Comparison of ENCODE assay signal across 9 cellular contexts in the genomic region with DNA sequence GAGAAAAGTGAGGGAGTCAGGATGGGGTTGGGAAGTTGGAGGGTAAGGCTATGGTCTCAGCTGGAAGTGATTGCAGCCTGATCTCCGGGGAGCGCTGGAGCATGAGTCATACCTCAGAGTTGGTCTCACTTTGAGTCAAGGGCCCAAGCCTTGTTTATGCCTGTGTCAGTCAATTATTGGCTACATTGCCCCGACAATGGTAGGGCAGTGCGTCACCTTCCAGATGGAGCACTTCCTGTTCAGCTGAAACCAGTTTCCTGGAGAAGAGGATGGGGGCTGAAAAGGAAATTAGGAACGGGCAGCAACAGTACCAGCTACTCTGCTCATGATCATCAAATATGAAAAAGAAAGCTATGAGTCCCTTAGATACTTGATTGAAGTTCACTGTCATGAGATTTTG.
DNase-seq lines count a peak whose midpoint lies in the region; ATAC-seq and TF ChIP-seq lines count a peak whose summit lies in the region.
"Had no signal": no experiment of that assay in that cellular context is flagged by ENCODE, and none has a peak within 500 bp of the region (broad histone marks: within the 10 kb centered on the region; RNA-seq: fewer than 3 reads in every experiment).

No MANE protein-coding gene starts in this region.

- TF ChIP-seq CTCF in NB4 (IDR thresholded peaks at IDR 0.05; ENCODE audit: low read depth, low read length): no peak
- no peak for TF ChIP-seq CTCF in gastroesophageal sphincter (IDR thresholded peaks at IDR 0.05)

- H3K9ac ChIP-seq in Karpas-422 (ENCODE audit: low read length): no peak overlapping the region

- WGBS in gastroesophageal sphincter (ENCODE audit: low coverage in 1 of 2), 2 donors: 25 to 33% methylated on average over 4 to 5 of the region's 5 CpGs

- no peak for TF ChIP-seq POLR2A in NB4 (IDR thresholded peaks at IDR 0.05; ENCODE audit: extremely low read depth, insufficient read length)
- no peak for TF ChIP-seq POLR2A in gastroesophageal sphincter (IDR thresholded peaks at IDR 0.05)

- TF ChIP-seq EP300 in gastroesophageal sphincter (IDR thresholded peaks at IDR 0.05): no peak

- H3K4me3 ChIP-seq in NB4 (ENCODE audit: low read depth, low read length) (no peak overlapping the region), gastroesophageal sphincter (no peak overlapping the region), Karpas-422 (ENCODE audit: low read length) (no peak overlapping the region)

- no peak overlapping the region for H3K4me2 ChIP-seq in Karpas-422 (ENCODE audit: low read depth, low read length, poor library complexity, severe bottlenecking)

- H3K36me3 ChIP-seq in gastroesophageal sphincter: no peaks in the 10 kb centered on the region
- no peaks in the 10 kb centered on the region for H3K36me3 ChIP-seq in Karpas-422 (ENCODE audit: insufficient read depth, low read length)

- no peak overlapping the region for H3K27ac ChIP-seq in gastroesophageal sphincter
- H3K27ac ChIP-seq in Karpas-422 (ENCODE audit: low read length): no peak overlapping the region

- DNase-seq in SIG-M5 treated with dmso at 0.1 percent for 504 hours (lab: John Stamatoyannopoulos, UW; ENCODE audit: unreplicated experiment) (peak; percentile 26), SIG-M5 (lab: John Stamatoyannopoulos, UW) (no peak), NB4 (ENCODE audit: low read depth) (peak; percentile 69), astrocyte of the hippocampus (ENCODE audit: low read depth, low spot score) (peak; percentile 35), Karpas-422 (no peak), NCI-H2227 (lab: John Stamatoyannopoulos, UW; ENCODE audit: unreplicated experiment) (no peak)
- DNase-seq in stimulated activated CD8-positive, alpha-beta memory T cell treated with anti-CD3 and anti-CD28 coated beads, Interleukin-4, amount 100 ng/mL, for 48 hours: peak; percentile 68
- DNase-seq: 8988T had no signal

- no peak overlapping the region for H2AFZ ChIP-seq in Karpas-422 (ENCODE audit: low read length)

- no peaks in the 10 kb centered on the region for H3K9me2 ChIP-seq in Karpas-422 (replicated peaks; ENCODE audit: insufficient read depth, low read length)

- no peaks in the 10 kb centered on the region for H3K4me1 ChIP-seq in gastroesophageal sphincter
- H3K4me1 ChIP-seq in Karpas-422 (ENCODE audit: low read length): no peaks in the 10 kb centered on the region

- H3K9me3 ChIP-seq in gastroesophageal sphincter (no peaks in the 10 kb centered on the region), Karpas-422 (ENCODE audit: low read length) (no peaks in the 10 kb centered on the region)

- H4K20me1 ChIP-seq in Karpas-422 (ENCODE audit: insufficient read depth, low read depth, low read length): no peaks in the 10 kb centered on the region

- no peaks in the 10 kb centered on the region for H3K79me2 ChIP-seq in Karpas-422 (ENCODE audit: low read length)

- H3K27me3 ChIP-seq in gastroesophageal sphincter (peaks cover 21% of the 10 kb centered on the region), Karpas-422 (ENCODE audit: low read length) (no peaks in the 10 kb centered on the region)

- no peak for ATAC-seq in gastroesophageal sphincter

Comparison
In these comparisons a context has a peak if more than half of its experiments do, and no peak if none do; other contexts are left out.
1. DNase-seq: peak in SIG-M5 treated with dmso at 0.1 percent for 504 hours (single experiment), NB4 (single experiment), astrocyte of the hippocampus (single experiment) and stimulated activated CD8-positive, alpha-beta memory T cell treated with anti-CD3 and anti-CD28 coated beads, Interleukin-4, amount 100 ng/mL, for 48 hours (single experiment); none in SIG-M5 (single experiment), Karpas-422 (single experiment) and NCI-H2227 (single experiment).